ENCODE assay signal across 8 cellular contexts in the genomic region with DNA sequence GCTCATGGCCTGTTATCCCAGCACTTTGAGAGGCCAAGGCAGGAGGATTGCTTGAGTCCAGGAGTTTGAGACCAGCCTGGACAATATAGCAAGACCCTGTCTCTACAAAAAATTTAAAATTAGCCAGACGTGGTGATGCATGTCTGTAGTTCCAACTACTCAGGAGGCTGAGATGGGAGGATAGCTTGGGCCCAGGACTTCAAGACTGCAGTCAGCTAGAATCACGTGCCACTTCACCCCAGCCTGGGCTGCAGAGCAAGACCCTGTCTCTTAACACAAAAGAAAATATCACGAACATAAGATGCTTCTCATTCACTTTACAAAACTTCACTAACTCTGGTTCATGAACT. TPM values are rescaled to one million over a fixed set of nuclear protein-coding genes. Genes with fewer than 3 reads are reported as not detected.
DNase-seq lines count a peak whose midpoint lies in the region; ATAC-seq and TF ChIP-seq lines count a peak whose summit lies in the region.
"Not testable (repeated sequence)": the region's sequence is repeated elsewhere in the genome, so short reads cannot be mapped to it uniquely, and the experiment has no call there.

No MANE protein-coding gene starts in this region.

- H3K79me2 ChIP-seq in Karpas-422 (ENCODE audit: low read length) (peaks cover 26% of the 10 kb centered on the region), osteoblast (ENCODE audit: insufficient read depth, low read length) (peaks cover 35% of the 10 kb centered on the region)

- not testable (repeated sequence) for ATAC-seq in left lung

- not testable (repeated sequence) for H3K27me3 Mint-ChIP-seq in activated naive CD4-positive, alpha-beta T cell treated with anti-CD3 and anti-CD28 coated beads for 36 hours (ENCODE audit: low read depth); dendritic cell treated with granulocyte-macrophage colony-stimulating factor and Interleukin-4, amounts not matched to agents 40 ng/mL and 50 ng/mL, for 4 days

- H3K9me3 ChIP-seq in BLaER1; Karpas-422 (ENCODE audit: low read length); WERI-Rb-1 (ENCODE audit: severe bottlenecking); left lung; osteoblast (ENCODE audit: low read depth, low read length): not testable (repeated sequence)

- H4K20me1 ChIP-seq in BLaER1 = peaks cover 20% of the 10 kb centered on the region
- peaks cover 15% of the 10 kb centered on the region for H4K20me1 ChIP-seq in Karpas-422 (ENCODE audit: insufficient read depth, low read depth, low read length)
- peaks cover 11% of the 10 kb centered on the region for H4K20me1 ChIP-seq in osteoblast (ENCODE audit: insufficient read depth, low read length)

- not testable (repeated sequence) for H3K4me3 ChIP-seq in BLaER1; Karpas-422 (ENCODE audit: low read length); WERI-Rb-1 (ENCODE audit: low read depth, low read length); osteoblast (ENCODE audit: insufficient read depth, low read length)
- peak overlapping the region in 1 of 2 donors; percentile 91 for H3K4me3 ChIP-seq in left lung

- peak overlapping the region; percentile 99 for H3K9ac ChIP-seq in BLaER1
- not testable (repeated sequence) for H3K9ac ChIP-seq in Karpas-422 (ENCODE audit: low read length)

- H3K9me3 Mint-ChIP-seq in activated naive CD4-positive, alpha-beta T cell treated with anti-CD3 and anti-CD28 coated beads for 36 hours; dendritic cell treated with granulocyte-macrophage colony-stimulating factor and Interleukin-4, amounts not matched to agents 40 ng/mL and 50 ng/mL, for 4 days: not testable (repeated sequence)

- H2AFZ ChIP-seq in Karpas-422 (ENCODE audit: low read length) = not testable (repeated sequence)
- H2AFZ ChIP-seq in osteoblast (ENCODE audit: low read length) = peak overlapping the region; percentile 9

- CTCF ChIA-PET in activated naive CD4-positive, alpha-beta T cell treated with anti-CD3 and anti-CD28 coated beads for 36 hours (lab: Charles Lee) = interaction anchor here (0.6 to 1.7 kb wide), 3 partner anchors 27 to 199 kb away, joined by 3 to 4 read pairs (median 3); no protein-coding TSS in a partner anchor

- peak overlapping the region; percentile 91 for H3K4me2 ChIP-seq in BLaER1
- not testable (repeated sequence) for H3K4me2 ChIP-seq in Karpas-422 (ENCODE audit: low read depth, low read length, poor library complexity, severe bottlenecking); osteoblast (ENCODE audit: insufficient read depth, low read length)

- not testable (repeated sequence) for DNase-seq in Karpas-422; WERI-Rb-1; activated naive CD4-positive, alpha-beta T cell treated with anti-CD3 and anti-CD28 coated beads for 36 hours; left lung; osteoblast (ENCODE audit: insufficient read length, low spot score, missing footprints)

- H3K4me3 Mint-ChIP-seq in activated naive CD4-positive, alpha-beta T cell treated with anti-CD3 and anti-CD28 coated beads for 36 hours = peak overlapping the region; percentile 99
- not testable (repeated sequence) for H3K4me3 Mint-ChIP-seq in dendritic cell treated with granulocyte-macrophage colony-stimulating factor and Interleukin-4, amounts not matched to agents 40 ng/mL and 50 ng/mL, for 4 days

- H3K27ac ChIP-seq in BLaER1 = peak overlapping the region; percentile 100
- peak overlapping the region; percentile 97; the same call in 1 of the 2 replicates for H3K27ac ChIP-seq in Karpas-422 (ENCODE audit: low read length)
- H3K27ac ChIP-seq in WERI-Rb-1 = peak overlapping the region; percentile 99
- H3K27ac ChIP-seq in left lung = peak overlapping the region; percentile 98 to 99
- peak overlapping the region; percentile 99 for H3K27ac ChIP-seq in osteoblast (ENCODE audit: low read depth, low read length)
- peak overlapping the region; percentile 61 for H3K27ac ChIP-seq in temporal lobe (ENCODE audit: low read depth, low read length)

- H3K9me2 ChIP-seq in Karpas-422 (replicated peaks; ENCODE audit: insufficient read depth, low read length) = not testable (repeated sequence)

- peaks cover 21% of the 10 kb centered on the region for H3K4me1 Mint-ChIP-seq in activated naive CD4-positive, alpha-beta T cell treated with anti-CD3 and anti-CD28 coated beads for 36 hours (ENCODE audit: low read depth)
- peaks cover 24% of the 10 kb centered on the region for H3K4me1 Mint-ChIP-seq in dendritic cell treated with granulocyte-macrophage colony-stimulating factor and Interleukin-4, amounts not matched to agents 40 ng/mL and 50 ng/mL, for 4 days (ENCODE audit: low read depth)

- H3K36me3 ChIP-seq in BLaER1 = peaks cover 12% of the 10 kb centered on the region
- peaks cover 17% of the 10 kb centered on the region for H3K36me3 ChIP-seq in Karpas-422 (ENCODE audit: insufficient read depth, low read length)
- H3K36me3 ChIP-seq in WERI-Rb-1 = peaks cover 24% of the 10 kb centered on the region
- H3K36me3 ChIP-seq in left lung = peaks cover 4 to 12% of the 10 kb centered on the region in 2 donors
- H3K36me3 ChIP-seq in osteoblast (ENCODE audit: insufficient read depth, low read length) = peaks cover 12% of the 10 kb centered on the region

- intact Hi-C loops in activated naive CD4-positive, alpha-beta T cell treated with anti-CD3 and anti-CD28 coated beads for 36 hours (cut with micrococcal nuclease) = loop anchor here (1.0 to 5.0 kb wide), 4 partner anchors 75 to 437 kb away; no protein-coding TSS in a partner anchor
- intact Hi-C loops in dendritic cell treated with granulocyte-macrophage colony-stimulating factor and Interleukin-4, amounts not matched to agents 40 ng/mL and 50 ng/mL, for 4 days (cut with micrococcal nuclease); left lung (cut with DNase I): not testable (repeated sequence)

- TF ChIP-seq CTCF in WERI-Rb-1 (IDR thresholded peaks at IDR 0.05; ENCODE audit: low read depth, low read length); left lung (IDR thresholded peaks at IDR 0.05); osteoblast (IDR thresholded peaks at IDR 0.05; ENCODE audit: extremely low read depth, low read depth, low read length): not testable (repeated sequence)

- H3K27me3 ChIP-seq in BLaER1; Karpas-422 (ENCODE audit: low read length); WERI-Rb-1 (ENCODE audit: insufficient read depth, low read depth, severe bottlenecking); left lung; osteoblast (ENCODE audit: insufficient read depth, low read length): not testable (repeated sequence)

- peaks cover 26% of the 10 kb centered on the region for H3K36me3 Mint-ChIP-seq in activated naive CD4-positive, alpha-beta T cell treated with anti-CD3 and anti-CD28 coated beads for 36 hours (ENCODE audit: low read depth)
- peaks cover 38% of the 10 kb centered on the region for H3K36me3 Mint-ChIP-seq in dendritic cell treated with granulocyte-macrophage colony-stimulating factor and Interleukin-4, amounts not matched to agents 40 ng/mL and 50 ng/mL, for 4 days (ENCODE audit: low read depth)

- H3K27ac Mint-ChIP-seq in activated naive CD4-positive, alpha-beta T cell treated with anti-CD3 and anti-CD28 coated beads for 36 hours = peak overlapping the region; percentile 100
- peak overlapping the region; percentile 100 for H3K27ac Mint-ChIP-seq in dendritic cell treated with granulocyte-macrophage colony-stimulating factor and Interleukin-4, amounts not matched to agents 40 ng/mL and 50 ng/mL, for 4 days

- H3K4me1 ChIP-seq in BLaER1 (peaks cover 28% of the 10 kb centered on the region), Karpas-422 (ENCODE audit: low read length) (peaks cover 37% of the 10 kb centered on the region), left lung (peaks cover 20 to 32% of the 10 kb centered on the region in 2 donors), osteoblast (ENCODE audit: insufficient read depth, low read length) (peaks cover 25% of the 10 kb centered on the region)

RNA-seq across cellular contexts. Expression of a gene that starts 2.4 kb away (rescaled TPM):
- total RNA-seq in Karpas-422 (2014; rRNA removed; shearing (Covaris generic); ENCODE audit: low replicate concordance) = 315 and 375 TPM in 2 replicates
- total RNA-seq in activated naive CD4-positive, alpha-beta T cell treated with anti-CD3 and anti-CD28 coated beads for 36 hours = 100 to 1,000 TPM; 297 to 304 TPM
- 100 to 1,000 TPM; 242 to 270 TPM for total RNA-seq in left lung
- total RNA-seq in osteoblast = 274 and 300 TPM in 2 replicates
- total RNA-seq in temporal lobe = 298 TPM

RNA-seq across cellular contexts. Expression of a gene that starts 27.3 kb away (rescaled TPM):
- total RNA-seq in Karpas-422 (2014; rRNA removed; shearing (Covaris generic); ENCODE audit: low replicate concordance) = 27.8 and 41.7 TPM in 2 replicates
- 10 to 100 TPM; 39.8 to 46.0 TPM for total RNA-seq in activated naive CD4-positive, alpha-beta T cell treated with anti-CD3 and anti-CD28 coated beads for 36 hours
- 10 to 100 TPM; 31.1 to 41.2 TPM for total RNA-seq in left lung
- total RNA-seq in osteoblast = 34.8 and 39.1 TPM in 2 replicates
- total RNA-seq in temporal lobe = 47.0 TPM

RNA-seq across cellular contexts. Expression of a gene that starts 45.3 kb away (rescaled TPM):
- total RNA-seq in Karpas-422 (2014; rRNA removed; shearing (Covaris generic); ENCODE audit: low replicate concordance) = 242 and 325 TPM in 2 replicates
- total RNA-seq in activated naive CD4-positive, alpha-beta T cell treated with anti-CD3 and anti-CD28 coated beads for 36 hours = 100 to 1,000 TPM; 120 to 134 TPM
- total RNA-seq in left lung (100 to 1,000 TPM; 107 to 126 TPM), osteoblast (108 and 124 TPM in 2 replicates), temporal lobe (35.9 TPM)

RNA-seq across cellular contexts. Expression of a gene that starts 45.3 kb away (rescaled TPM):
- 62.6 and 79.6 TPM in 2 replicates for total RNA-seq in Karpas-422 (2014; rRNA removed; shearing (Covaris generic); ENCODE audit: low replicate concordance)
- 10 to 100 TPM; 33.6 to 38.1 TPM for total RNA-seq in activated naive CD4-positive, alpha-beta T cell treated with anti-CD3 and anti-CD28 coated beads for 36 hours
- total RNA-seq in left lung = 10 to 100 TPM; 25.5 to 32.5 TPM
- total RNA-seq in osteoblast = 21.7 and 29.5 TPM in 2 replicates
- total RNA-seq in temporal lobe = 30.5 TPM
